Comparison of ENCODE assay signal across 1 cellular context in genomic region chr2:231554748-231555545, GRCh38.
TF ChIP-seq lines count a peak whose summit lies in the region.

No MANE protein-coding gene starts in this region.

TF ChIP-seq in K562, 482 proteins besides CTCF, POLR2A, EP300 and RAD21 (continued from another document):
- TF ChIP-seq ZBTB40 (IDR thresholded peaks at IDR 0.05) (no peak), ZBTB40 (CRISPR knock-in tag; IDR thresholded peaks at IDR 0.05) (no peak), EGR1 (conservative IDR thresholded peaks at IDR 0.05) (peak; percentile 77)
